9 cellular contexts compared by ENCODE assay signal in genomic region chr2:100427627-100428258, GRCh38. TPM values are rescaled to one million over a fixed set of nuclear protein-coding genes. Genes with fewer than 3 reads are reported as not detected.
DNase-seq lines count a peak whose midpoint lies in the region; FAIRE-seq and TF ChIP-seq lines count a peak whose summit lies in the region.
"Had no signal": no experiment of that assay in that cellular context is flagged by ENCODE, and none has a peak within 500 bp of the region (broad histone marks: within the 10 kb centered on the region; RNA-seq: fewer than 3 reads in every experiment).

No MANE protein-coding gene starts in this region.

- 19 to 41% (median 31%) methylated on average over 11 of the region's 11 CpGs for WGBS in small intestine, 3 donors

- peak; percentile 41 to 62 for DNase-seq in AML-193 (lab: John Stamatoyannopoulos, UW)
- DNase-seq in H4 (ENCODE audit: low spot score): peak; percentile 31
- DNase-seq in RWPE1 (ENCODE audit: low spot score): peak; percentile 20
- peak in 3 of 4 experiments; percentile 45 to 69 (median 63) for DNase-seq in activated naive CD4-positive, alpha-beta T cell (lab: John Stamatoyannopoulos, UW)
- peak; percentile 62 to 64 for DNase-seq in cardiac muscle cell (ENCODE audit: low read depth in 1 of 2, low spot score in 1 of 2)
- DNase-seq in small intestine: peak; percentile 56
- DNase-seq in NCI-H510A (lab: John Stamatoyannopoulos, UW): no peak
- no peak for DNase-seq in HTR-8/SVneo (ENCODE audit: insufficient read length, low spot score)

- H3K36me3 ChIP-seq in cardiac muscle cell (no peaks in the 10 kb centered on the region), small intestine (ENCODE audit: control insufficient read depth in 2 of 2, insufficient read depth in 2 of 2, low read length in 2 of 2) (no peaks in the 10 kb centered on the region)

- POLR2A ChIA-PET in RWPE1 (lab: Yijun Ruan, JAX; ENCODE audit: low non-redundant PET): no interaction called here

- FAIRE-seq in small intestine (lab: Jason Lieb, UNC) (no peak), HTR-8/SVneo (lab: Jason Lieb, UNC) (no peak)

- no peak overlapping the region for H3K4me3 ChIP-seq in cardiac muscle cell
- H3K4me3 ChIP-seq in small intestine (ENCODE audit: low read depth in 1 of 2, low read length in 2 of 2): no peak overlapping the region

- CTCF ChIA-PET in RWPE1 (lab: Yijun Ruan, JAX): interaction anchor here (0.6 kb wide), 1 partner anchor 13 kb away, joined by 4 read pairs; no protein-coding TSS in a partner anchor

- H3K27ac ChIP-seq in RWPE1 (no peak overlapping the region), cardiac muscle cell (no peak overlapping the region), small intestine (ENCODE audit: low read depth in 1 of 2, low read length in 1 of 2) (no peak overlapping the region)

- H3K27me3 ChIP-seq in cardiac muscle cell: no peaks in the 10 kb centered on the region
- H3K27me3 ChIP-seq in small intestine (ENCODE audit: control insufficient read depth in 2 of 2, insufficient read depth in 2 of 2, low read length in 2 of 2): no peaks in the 10 kb centered on the region

- H3K4me1 ChIP-seq in cardiac muscle cell (ENCODE audit: low read depth) (no peaks in the 10 kb centered on the region), small intestine (ENCODE audit: control insufficient read depth in 2 of 2, insufficient read depth in 1 of 2, low read depth in 1 of 2, low read length in 1 of 2) (no peaks in the 10 kb centered on the region)

- H3K9me3 ChIP-seq in cardiac muscle cell (ENCODE audit: low read depth) (no peaks in the 10 kb centered on the region), small intestine (ENCODE audit: control insufficient read depth, low read depth) (no peaks in the 10 kb centered on the region)

- TF ChIP-seq CTCF in RWPE1 (conservative IDR thresholded peaks at IDR 0.05; ENCODE audit: low read depth) (peak; percentile 36), cardiac muscle cell (IDR thresholded peaks at IDR 0.05; ENCODE audit: low read depth, low read length) (peak; percentile 53)

RNA-seq across cellular contexts. Expression of gene CHST10, which starts 10.3 kb away (rescaled TPM):
- 13.4 and 14.9 TPM in 2 replicates for total RNA-seq in H4 (2014; rRNA removed; shearing (Covaris generic))
- 21.6 and 22.2 TPM in 2 replicates for total RNA-seq in cardiac muscle cell
- polyA plus RNA-seq in cardiac muscle cell (21.0 and 30.0 TPM in 2 replicates), small intestine (1 to 10 TPM in 1 of 3 donors, under 1 TPM in 1, not detected in 1; 0.27 to 2.3 TPM)

RNA-seq across cellular contexts. Expression of gene NMS, which starts 42.5 kb away (rescaled TPM):
- not detected in 2 replicates for total RNA-seq in H4 (2014; rRNA removed; shearing (Covaris generic))
- not detected in 2 replicates for total RNA-seq in cardiac muscle cell
- polyA plus RNA-seq in cardiac muscle cell: not detected in 2 replicates
- polyA plus RNA-seq in small intestine: not detected
- total RNA-seq: pulmonary artery endothelial cell had no signal

Comparison
In these comparisons a context has a peak if more than half of its experiments do, and no peak if none do; other contexts are left out.
1. DNase-seq: peak in AML-193 (2 of 2), H4 (single experiment), RWPE1 (single experiment), activated naive CD4-positive, alpha-beta T cell (3 of 4), cardiac muscle cell (2 of 2) and small intestine (single experiment); none in NCI-H510A (single experiment) and HTR-8/SVneo (single experiment).